In genomic region chr15:73019733-73020132, GRCh38 we compare ENCODE assay signal across 2 cellular contexts.
TF ChIP-seq lines count a peak whose summit lies in the region.

No MANE protein-coding gene starts in this region.

TF ChIP-seq in H1, 55 proteins besides CTCF, POLR2A, EP300 and RAD21 (continued from another document):
- TF ChIP-seq CHD7 (IDR thresholded peaks at IDR 0.05; ENCODE audit: insufficient replicate concordance, low read length) (no peak), ZNF274 (IDR thresholded peaks at IDR 0.05; ENCODE audit: borderline replicate concordance, extremely low read depth, low read length) (no peak), JUN (IDR thresholded peaks at IDR 0.05; ENCODE audit: low read depth, low read length) (no peak), BACH1 (IDR thresholded peaks at IDR 0.05; ENCODE audit: low read length) (no peak), JUND (IDR thresholded peaks at IDR 0.05; ENCODE audit: low read length) (no peak), BRCA1 (IDR thresholded peaks at IDR 0.05; ENCODE audit: low read depth, low read length) (no peak), TCF12 (IDR thresholded peaks at IDR 0.05; ENCODE audit: low read depth, low read length) (no peak), CEBPB (IDR thresholded peaks at IDR 0.05; ENCODE audit: low read depth, low read length) (no peak), PHF8 (conservative IDR thresholded peaks at IDR 0.05; ENCODE audit: low read depth, low read length) (no peak), EGR1 (IDR thresholded peaks at IDR 0.05; ENCODE audit: borderline replicate concordance, low read depth, low read length) (no peak), RXRA (IDR thresholded peaks at IDR 0.05; ENCODE audit: insufficient read depth, low read depth, low read length) (no peak), EZH2 (IDR thresholded peaks at IDR 0.05; ENCODE audit: low read depth, low read length, severe bottlenecking) (no peak)

TF ChIP-seq in neural cell, 6 proteins besides CTCF, POLR2A, EP300 and RAD21 (continued from another document):
- TF ChIP-seq, protein P1, sequence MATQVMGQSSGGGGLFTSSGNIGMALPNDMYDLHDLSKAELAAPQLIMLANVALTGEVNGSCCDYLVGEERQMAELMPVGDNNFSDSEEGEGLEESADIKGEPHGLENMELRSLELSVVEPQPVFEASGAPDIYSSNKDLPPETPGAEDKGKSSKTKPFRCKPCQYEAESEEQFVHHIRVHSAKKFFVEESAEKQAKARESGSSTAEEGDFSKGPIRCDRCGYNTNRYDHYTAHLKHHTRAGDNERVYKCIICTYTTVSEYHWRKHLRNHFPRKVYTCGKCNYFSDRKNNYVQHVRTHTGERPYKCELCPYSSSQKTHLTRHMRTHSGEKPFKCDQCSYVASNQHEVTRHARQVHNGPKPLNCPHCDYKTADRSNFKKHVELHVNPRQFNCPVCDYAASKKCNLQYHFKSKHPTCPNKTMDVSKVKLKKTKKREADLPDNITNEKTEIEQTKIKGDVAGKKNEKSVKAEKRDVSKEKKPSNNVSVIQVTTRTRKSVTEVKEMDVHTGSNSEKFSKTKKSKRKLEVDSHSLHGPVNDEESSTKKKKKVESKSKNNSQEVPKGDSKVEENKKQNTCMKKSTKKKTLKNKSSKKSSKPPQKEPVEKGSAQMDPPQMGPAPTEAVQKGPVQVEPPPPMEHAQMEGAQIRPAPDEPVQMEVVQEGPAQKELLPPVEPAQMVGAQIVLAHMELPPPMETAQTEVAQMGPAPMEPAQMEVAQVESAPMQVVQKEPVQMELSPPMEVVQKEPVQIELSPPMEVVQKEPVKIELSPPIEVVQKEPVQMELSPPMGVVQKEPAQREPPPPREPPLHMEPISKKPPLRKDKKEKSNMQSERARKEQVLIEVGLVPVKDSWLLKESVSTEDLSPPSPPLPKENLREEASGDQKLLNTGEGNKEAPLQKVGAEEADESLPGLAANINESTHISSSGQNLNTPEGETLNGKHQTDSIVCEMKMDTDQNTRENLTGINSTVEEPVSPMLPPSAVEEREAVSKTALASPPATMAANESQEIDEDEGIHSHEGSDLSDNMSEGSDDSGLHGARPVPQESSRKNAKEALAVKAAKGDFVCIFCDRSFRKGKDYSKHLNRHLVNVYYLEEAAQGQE (IDR thresholded peaks at IDR 0.05; ENCODE audit: borderline replicate concordance) = no peak
- no peak for TF ChIP-seq MXI1 (conservative IDR thresholded peaks at IDR 0.05; ENCODE audit: poor library complexity, severe bottlenecking)
- no peak for TF ChIP-seq TAF1 (IDR thresholded peaks at IDR 0.05; ENCODE audit: low read depth)
- TF ChIP-seq POLR2AphosphoS5 (IDR thresholded peaks at IDR 0.05) = no peak
- no peak for TF ChIP-seq EZH2 (IDR thresholded peaks at IDR 0.05; ENCODE audit: borderline replicate concordance, insufficient read depth, low read length, poor library complexity, severe bottlenecking)
